ENCODE assay signal across 9 cellular contexts in genomic region chr2:134253117-134253704, GRCh38. TPM values are rescaled to one million over a fixed set of nuclear protein-coding genes. Genes with fewer than 3 reads are reported as not detected.
A peak's percentile ranks its signal among the peaks of the same experiment; 100 is the strongest.
DNase-seq lines count a peak whose midpoint lies in the region; ATAC-seq and TF ChIP-seq lines count a peak whose summit lies in the region.
"Had no signal": no experiment of that assay in that cellular context is flagged by ENCODE, and none has a peak within 500 bp of the region (broad histone marks: within the 10 kb centered on the region; RNA-seq: fewer than 3 reads in every experiment).

No MANE protein-coding gene starts in this region.

- POLR2A ChIA-PET in OCI-LY7 (lab: Charles Lee), result interaction anchor here (0.6 to 3.7 kb wide), 18 partner anchors 9 to 173 kb away, joined by 3 to 22 read pairs (median 4); no protein-coding TSS in a partner anchor

- H3K9me2 ChIP-seq in DOHH2 (replicated peaks; ENCODE audit: control insufficient read depth, low read length), result no peaks in the 10 kb centered on the region
- no peaks in the 10 kb centered on the region for H3K9me2 ChIP-seq in OCI-LY7 (ENCODE audit: insufficient read depth, low read length)

- peaks cover 98% of the 10 kb centered on the region for H3K4me1 ChIP-seq in DOHH2 (ENCODE audit: control insufficient read depth, low read length)
- H3K4me1 ChIP-seq in OCI-LY7 (ENCODE audit: insufficient read depth, low read length, poor library complexity, severe bottlenecking), result peaks cover 100% of the 10 kb centered on the region

- H3K27me3 Mint-ChIP-seq in chondrocyte (ENCODE audit: low read depth), result no peaks in the 10 kb centered on the region
- H3K27me3 Mint-ChIP-seq: brain had no signal

- no TSS peak for BruUV-seq in OCI-LY7 (replicated peaks; lab: Mats Ljungman, UMichigan)

- H3F3A ChIP-seq in DOHH2 (ENCODE audit: control insufficient read depth, insufficient read depth), result peaks cover 20% of the 10 kb centered on the region

- H4K20me1 ChIP-seq in DOHH2 (ENCODE audit: control insufficient read depth, insufficient read depth, low read depth, low read length), result peaks cover 4% of the 10 kb centered on the region; the same call in 1 of the 2 replicates
- H4K20me1 ChIP-seq in OCI-LY7 (ENCODE audit: insufficient read depth, low read length), result no peaks in the 10 kb centered on the region

- H3K36me3 ChIP-seq in DOHH2 (ENCODE audit: control insufficient read depth, low read length) (peaks cover 32% of the 10 kb centered on the region), OCI-LY7 (ENCODE audit: insufficient read depth, low read length) (peaks cover 13% of the 10 kb centered on the region)

- CTCF ChIA-PET in OCI-LY7 (lab: Charles Lee; ENCODE audit: unreplicated experiment), result interaction anchor here (1.1 to 1.7 kb wide), 3 partner anchors 10 to 160 kb away, joined by 4 to 5 read pairs (median 4); no protein-coding TSS in a partner anchor

- DNase-seq in OCI-LY7 (ENCODE audit: low spot score) (peak; percentile 67), NCI-H1048 (lab: John Stamatoyannopoulos, UW) (no peak), chondrocyte (ENCODE audit: low spot score) (no peak), Kasumi-1 (lab: John Stamatoyannopoulos, UW) (no peak), NCI-H446 (lab: John Stamatoyannopoulos, UW) (no peak)

- H2AFZ ChIP-seq in OCI-LY7 (ENCODE audit: low read length), result no peak overlapping the region

- no peak overlapping the region for H3K27ac Mint-ChIP-seq in chondrocyte (ENCODE audit: unreplicated experiment)
- H3K27ac Mint-ChIP-seq: brain had no signal

- TF ChIP-seq CTCF in DOHH2 (IDR thresholded peaks at IDR 0.05; ENCODE audit: low read depth, low read length, poor library complexity, severe bottlenecking), result no peak
- no peak for TF ChIP-seq CTCF in OCI-LY7 (conservative IDR thresholded peaks at IDR 0.05; ENCODE audit: low read length)
- no peak for TF ChIP-seq CTCF in chondrocyte (IDR thresholded peaks at IDR 0.05)

- H3K4me3 ChIP-seq in DOHH2 (ENCODE audit: low read length) (peak overlapping the region; percentile 69), OCI-LY7 (ENCODE audit: low read depth, low read length, poor library complexity, severe bottlenecking) (peak overlapping the region; percentile 63)

- H3K27ac ChIP-seq in DOHH2 (ENCODE audit: low read depth, low read length) (peak overlapping the region; percentile 87), OCI-LY7 (ENCODE audit: low read depth, low read length, poor library complexity, severe bottlenecking) (peak overlapping the region; percentile 84)

- no peaks in the 10 kb centered on the region for H3K9me3 Mint-ChIP-seq in chondrocyte (ENCODE audit: low read depth)
- H3K9me3 Mint-ChIP-seq: brain had no signal

- peak overlapping the region; percentile 70 for H3K4me2 ChIP-seq in DOHH2 (ENCODE audit: low read length)
- peak overlapping the region; percentile 80 for H3K4me2 ChIP-seq in OCI-LY7 (ENCODE audit: low read length)

- ATAC-seq in GM19035 (IDR thresholded peaks at IDR 0.05; ENCODE audit: unreplicated experiment), result peak; percentile 73
- ATAC-seq in HG02943 (IDR thresholded peaks at IDR 0.05; ENCODE audit: low read depth, unreplicated experiment), result peak; percentile 76

- intact Hi-C loops in OCI-LY7 (cut with micrococcal nuclease; ENCODE audit: unreplicated experiment), result loop anchor here (2.0 to 5.0 kb wide), 2 partner anchors 114 to 158 kb away; no protein-coding TSS in a partner anchor

- no peaks in the 10 kb centered on the region for H3K36me3 Mint-ChIP-seq in chondrocyte (ENCODE audit: low read depth)

- no peaks in the 10 kb centered on the region for H3K4me1 Mint-ChIP-seq in chondrocyte (ENCODE audit: low read depth)

- H3K9me3 ChIP-seq in DOHH2 (ENCODE audit: control insufficient read depth, insufficient read depth, low read length) (no peaks in the 10 kb centered on the region; the same call in 1 of the 2 replicates), OCI-LY7 (ENCODE audit: low read length) (no peaks in the 10 kb centered on the region)

- H3K79me2 ChIP-seq in DOHH2 (ENCODE audit: control insufficient read depth, low read length) (peaks cover 98% of the 10 kb centered on the region), OCI-LY7 (ENCODE audit: insufficient read depth, low read depth, low read length) (peaks cover 89% of the 10 kb centered on the region)

- H3K4me3 Mint-ChIP-seq in chondrocyte (ENCODE audit: unreplicated experiment), result no peak overlapping the region
- H3K4me3 Mint-ChIP-seq: brain had no signal

- H3K27me3 ChIP-seq in DOHH2 (ENCODE audit: control insufficient read depth, low read length), result no peaks in the 10 kb centered on the region

RNA-seq across cellular contexts. Expression of gene MGAT5, which starts 0.7 kb away (rescaled TPM):
- total RNA-seq in OCI-LY7 (2014; rRNA removed; shearing (Covaris generic)), result 39.1 and 60.8 TPM in 2 replicates
- total RNA-seq in OCI-LY7 (2022), result 58.4 and 68.0 TPM in 2 replicates
- 27.6 to 30.0 TPM (median 29.8 TPM) in 3 replicates for total RNA-seq in chondrocyte
